In genomic region chr1:29984544-29985375, GRCh38 we compare ENCODE assay signal across 12 cellular contexts.
DNase-seq lines count a peak whose midpoint lies in the region; ATAC-seq and TF ChIP-seq lines count a peak whose summit lies in the region.
"Had no signal": no experiment of that assay in that cellular context is flagged by ENCODE, and none has a peak within 500 bp of the region (broad histone marks: within the 10 kb centered on the region; RNA-seq: fewer than 3 reads in every experiment).

No MANE protein-coding gene starts in this region.

- no peaks in the 10 kb centered on the region for H3K36me3 Mint-ChIP-seq in activated CD8-positive, alpha-beta T cell treated with anti-CD3 and anti-CD28 coated beads for 36 hours (ENCODE audit: low read depth)

- POLR2A ChIA-PET in activated CD8-positive, alpha-beta T cell treated with anti-CD3 and anti-CD28 coated beads for 36 hours (lab: Charles Lee): no interaction called here

- peak; percentile 9 for ATAC-seq in stimulated activated naive CD8-positive, alpha-beta T cell treated with anti-CD3 and anti-CD28 coated beads, Interleukin-15, Interleukin-2, amounts not matched to agents 100 U/mL and 50 U/mL, for 24 hours
- no peak for ATAC-seq in stimulated activated naive CD8-positive, alpha-beta T cell treated with anti-CD3 and anti-CD28 coated beads, Interleukin-15, amount 100 ng/mL, for 72 hours
- no peak for ATAC-seq in activated CD8-positive, alpha-beta T cell treated with anti-CD3 and anti-CD28 coated beads for 36 hours

- no peak overlapping the region for H3K4me3 Mint-ChIP-seq in stimulated activated naive CD8-positive, alpha-beta T cell treated with anti-CD3 and anti-CD28 coated beads, Interleukin-15, amount 100 ng/mL, for 72 hours
- no peak overlapping the region for H3K4me3 Mint-ChIP-seq in activated CD8-positive, alpha-beta T cell treated with anti-CD3 and anti-CD28 coated beads for 36 hours

- CTCF ChIA-PET in activated CD8-positive, alpha-beta T cell treated with anti-CD3 and anti-CD28 coated beads for 36 hours (lab: Charles Lee): no interaction called here

- H3K4me1 Mint-ChIP-seq in stimulated activated naive CD8-positive, alpha-beta T cell treated with anti-CD3 and anti-CD28 coated beads, Interleukin-15, amount 100 ng/mL, for 72 hours: no peaks in the 10 kb centered on the region
- no peaks in the 10 kb centered on the region for H3K4me1 Mint-ChIP-seq in activated CD8-positive, alpha-beta T cell treated with anti-CD3 and anti-CD28 coated beads for 36 hours (ENCODE audit: low read depth)

- intact Hi-C loops in activated CD8-positive, alpha-beta T cell treated with anti-CD3 and anti-CD28 coated beads for 36 hours (cut with micrococcal nuclease): no loop called here
- intact Hi-C loops in posterior vena cava (cut with DNase I): no loop called here

- peaks cover 12% of the 10 kb centered on the region for H3K27me3 Mint-ChIP-seq in stimulated activated naive CD8-positive, alpha-beta T cell treated with anti-CD3 and anti-CD28 coated beads, Interleukin-15, amount 100 ng/mL, for 72 hours
- H3K27me3 Mint-ChIP-seq in activated CD8-positive, alpha-beta T cell treated with anti-CD3 and anti-CD28 coated beads for 36 hours: peaks cover 17% of the 10 kb centered on the region

- H3K27ac Mint-ChIP-seq in stimulated activated naive CD8-positive, alpha-beta T cell treated with anti-CD3 and anti-CD28 coated beads, Interleukin-15, amount 100 ng/mL, for 72 hours: no peak overlapping the region
- H3K27ac Mint-ChIP-seq in activated CD8-positive, alpha-beta T cell treated with anti-CD3 and anti-CD28 coated beads for 36 hours: no peak overlapping the region

- no peak for DNase-seq in stimulated activated naive CD8-positive, alpha-beta T cell treated with anti-CD3 and anti-CD28 coated beads, Interleukin-15, Interleukin-2, amounts not matched to agents 100 U/mL and 50 U/mL, for 24 hours
- no peak for DNase-seq in stimulated activated naive CD8-positive, alpha-beta T cell treated with anti-CD3 and anti-CD28 coated beads, Interleukin-15, amount 100 ng/mL, for 72 hours
- DNase-seq in dermis blood vessel endothelial cell (peak; percentile 29), medulla oblongata (ENCODE audit: extremely low spot score) (peak; percentile 12), foreskin fibroblast (no peak), posterior vena cava (ENCODE audit: low spot score) (no peak)
- no peak for DNase-seq in activated CD8-positive, alpha-beta T cell treated with anti-CD3 and anti-CD28 coated beads for 36 hours
- no peak for DNase-seq in stimulated activated naive CD4-positive, alpha-beta T cell treated with Interleukin-2 at 50 U/mL for 16 hours (lab: John Stamatoyannopoulos, UW)
- DNase-seq: NCI-H748 treated with DMSO at 0.1 percent for 48 hours; stimulated activated CD4-positive, alpha-beta T cell treated with anti-CD3 and anti-CD28 coated beads, Interleukin-15, amount 100 ng/mL, for 24 hours; stimulated activated CD8-positive, alpha-beta memory T cell treated with anti-CD3 and anti-CD28 coated beads, Interleukin-4, amount 100 ng/mL, for 48 hours had no signal

- no peak overlapping the region for H3K4me3 ChIP-seq in foreskin fibroblast (ENCODE audit: low read depth in 1 of 2, low read length in 2 of 2)
- H3K4me3 ChIP-seq: HAP-1 had no signal

- no peak for TF ChIP-seq CTCF in foreskin fibroblast (IDR thresholded peaks at IDR 0.05; ENCODE audit: low read depth, low read length)
- TF ChIP-seq CTCF in activated CD8-positive, alpha-beta T cell treated with anti-CD3 and anti-CD28 coated beads for 36 hours (IDR thresholded peaks at IDR 0.05): no peak

- no peaks in the 10 kb centered on the region for H3K9me3 Mint-ChIP-seq in stimulated activated naive CD8-positive, alpha-beta T cell treated with anti-CD3 and anti-CD28 coated beads, Interleukin-15, amount 100 ng/mL, for 72 hours
- H3K9me3 Mint-ChIP-seq in activated CD8-positive, alpha-beta T cell treated with anti-CD3 and anti-CD28 coated beads for 36 hours: no peaks in the 10 kb centered on the region

Comparison
In these comparisons a context has a peak if more than half of its experiments do, and no peak if none do; other contexts are left out.
1. DNase-seq: peak in dermis blood vessel endothelial cell (single experiment) and medulla oblongata (single experiment); none in stimulated activated naive CD8-positive, alpha-beta T cell treated with anti-CD3 and anti-CD28 coated beads, Interleukin-15, Interleukin-2, amounts not matched to agents 100 U/mL and 50 U/mL, for 24 hours (single experiment), stimulated activated naive CD8-positive, alpha-beta T cell treated with anti-CD3 and anti-CD28 coated beads, Interleukin-15, amount 100 ng/mL, for 72 hours (0 of 2), foreskin fibroblast (0 of 2), activated CD8-positive, alpha-beta T cell treated with anti-CD3 and anti-CD28 coated beads for 36 hours (single experiment), stimulated activated naive CD4-positive, alpha-beta T cell treated with Interleukin-2 at 50 U/mL for 16 hours (single experiment) and posterior vena cava (single experiment).